Comparison of ENCODE assay signal across 19 cellular contexts in the genomic region with DNA sequence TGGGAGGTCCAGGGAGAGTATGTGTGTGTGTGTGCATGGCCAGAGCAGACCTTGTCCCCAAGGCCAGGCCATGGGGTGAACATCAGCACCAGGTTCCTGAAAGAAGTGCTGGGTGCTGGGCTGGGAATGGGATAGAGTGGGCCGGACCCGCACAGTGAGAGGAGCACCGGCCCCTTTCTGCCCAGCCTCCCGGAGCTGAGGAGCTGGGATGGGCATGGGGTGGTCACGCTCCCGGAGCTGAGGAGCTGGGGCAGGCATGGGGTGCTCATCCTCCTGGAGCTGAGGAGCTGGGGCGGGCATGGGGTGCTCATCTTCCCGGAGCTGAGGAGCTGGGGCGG.
DNase-seq lines count a peak whose midpoint lies in the region; TF ChIP-seq lines count a peak whose summit lies in the region.
"Had no signal": no experiment of that assay in that cellular context is flagged by ENCODE, and none has a peak within 500 bp of the region (broad histone marks: within the 10 kb centered on the region; RNA-seq: fewer than 3 reads in every experiment).

No MANE protein-coding gene starts in this region.

- no peak overlapping the region for H2BK12ac ChIP-seq in H9 (ENCODE audit: insufficient read length, low read depth, low read length)

- no peak for TF ChIP-seq CTCF in Caco-2 (IDR thresholded peaks at IDR 0.05; ENCODE audit: insufficient read depth in 1 of 2, low read depth in 1 of 2, low read length in 1 of 2, severe bottlenecking in 1 of 2, unreplicated experiment in 1 of 2)
- no peak for TF ChIP-seq CTCF in H9 (conservative IDR thresholded peaks at IDR 0.05)
- no peak for TF ChIP-seq CTCF in osteoblast (IDR thresholded peaks at IDR 0.05; ENCODE audit: extremely low read depth, low read depth, low read length)

- H3K9me3 Mint-ChIP-seq in Caco-2 (ENCODE audit: unreplicated experiment): no peaks in the 10 kb centered on the region
- H3K9me3 Mint-ChIP-seq in H9: no peaks in the 10 kb centered on the region; a peak in 1 of 5 replicates
- H3K9me3 Mint-ChIP-seq: CD4-positive, alpha-beta memory T cell had no signal

- no CpG with 5 or more reads among the region's 9 CpGs for WGBS in H9 (ENCODE audit: extremely low coverage, insufficient read length, low lambda C conversion rate)
- no CpG with 5 or more reads among the region's 9 CpGs for WGBS in mesendoderm (ENCODE audit: extremely low coverage, insufficient coverage, low lambda C conversion rate)

- no peak overlapping the region for H3K27ac ChIP-seq in H9 (ENCODE audit: insufficient read length, low read depth, low read length)
- no peak overlapping the region for H3K27ac ChIP-seq in mesendoderm (ENCODE audit: low read depth, low read length)
- H3K27ac ChIP-seq in osteoblast (ENCODE audit: low read depth, low read length): no peak overlapping the region
- H3K27ac ChIP-seq: PC-9 had no signal

- in situ Hi-C loops in KBM-7 (cut with MboI; ENCODE audit: low pct_unique_long_range_greater_than_20kb, low sequenced_read_pairs): no loop called here

- no peak overlapping the region for H2BK20ac ChIP-seq in H9 (ENCODE audit: low read depth, low read length, poor library complexity, severe bottlenecking)

- H2BK120ac ChIP-seq in H9 (ENCODE audit: low read depth, low read length, poor library complexity, severe bottlenecking) (no peak overlapping the region), mesendoderm (ENCODE audit: low read depth, low read length) (no peak overlapping the region)

- H4K20me1 ChIP-seq in H9 (ENCODE audit: control insufficient read depth, insufficient read depth, insufficient read length) (no peaks in the 10 kb centered on the region), osteoblast (ENCODE audit: insufficient read depth, low read length) (no peaks in the 10 kb centered on the region)

- H3K4me1 ChIP-seq in Caco-2 (peaks cover 31% of the 10 kb centered on the region), H9 (ENCODE audit: insufficient read depth, low read length) (no peaks in the 10 kb centered on the region), mesendoderm (ENCODE audit: control insufficient read depth, low read depth, low read length) (peaks cover 12% of the 10 kb centered on the region), osteoblast (ENCODE audit: insufficient read depth, low read length) (peaks cover 9% of the 10 kb centered on the region)

- H3K79me2 ChIP-seq in H9 (ENCODE audit: insufficient read depth, low read length): no peaks in the 10 kb centered on the region
- H3K79me2 ChIP-seq in mesendoderm (ENCODE audit: control insufficient read depth, insufficient read depth, low read length): no peaks in the 10 kb centered on the region
- no peaks in the 10 kb centered on the region for H3K79me2 ChIP-seq in osteoblast (ENCODE audit: insufficient read depth, low read length)

- H3K79me1 ChIP-seq in H9 (ENCODE audit: insufficient read depth, low read depth, low read length, poor library complexity, severe bottlenecking) (no peaks in the 10 kb centered on the region), mesendoderm (ENCODE audit: low read length) (no peaks in the 10 kb centered on the region)

- H3K14ac ChIP-seq in H9 (ENCODE audit: insufficient read depth, low read length): no peak overlapping the region

- H4K5ac ChIP-seq in H9 (ENCODE audit: insufficient read length, low read depth, low read length): no peak overlapping the region
- no peak overlapping the region for H4K5ac ChIP-seq in mesendoderm (ENCODE audit: low read length)

- H3K4me3 Mint-ChIP-seq in Caco-2 (ENCODE audit: unreplicated experiment) (no peak overlapping the region), H9 (no peak overlapping the region)
- H3K4me3 Mint-ChIP-seq: CD4-positive, alpha-beta memory T cell had no signal

- CTCF ChIA-PET in Caco-2 (lab: Charles Lee): interaction anchor here (0.8 to 3.2 kb wide), 2 partner anchors 86 to 101 kb away, joined by 3 to 21 read pairs; no protein-coding TSS in a partner anchor

- peaks cover 35% of the 10 kb centered on the region for H3K36me3 Mint-ChIP-seq in Caco-2 (ENCODE audit: insufficient read depth, unreplicated experiment)
- H3K36me3 Mint-ChIP-seq in H9 (ENCODE audit: insufficient read depth in 1 of 3, low read depth in 3 of 3): peaks cover 0 to 16% (median 0%) of the 10 kb centered on the region in 3 experiments; a peak in 2 of 7 replicates
- H3K36me3 Mint-ChIP-seq: CD4-positive, alpha-beta memory T cell had no signal

- H3K23me2 ChIP-seq in H9 (ENCODE audit: insufficient read length, low read depth, low read length, poor library complexity, severe bottlenecking): peaks cover 5% of the 10 kb centered on the region

- H3K18ac ChIP-seq in H9 (ENCODE audit: insufficient read length, low read depth, low read length) (peak overlapping the region; percentile 38), mesendoderm (ENCODE audit: low read length) (no peak overlapping the region)

- H3K36me3 ChIP-seq in Caco-2 (ENCODE audit: control insufficient read depth, insufficient read depth, low read length) (no peaks in the 10 kb centered on the region; the same call in none of the 2 replicates), mesendoderm (ENCODE audit: control insufficient read depth, insufficient read depth, low read length) (no peaks in the 10 kb centered on the region), osteoblast (ENCODE audit: insufficient read depth, low read length) (no peaks in the 10 kb centered on the region)
- H3K36me3 ChIP-seq: MG63 had no signal

- H3T11ph ChIP-seq in H9 (ENCODE audit: low read length): no peak overlapping the region

- H3K4me1 Mint-ChIP-seq in Caco-2 (ENCODE audit: low read depth, unreplicated experiment) (peaks cover 26% of the 10 kb centered on the region), H9 (peaks cover 16 to 26% of the 10 kb centered on the region in 2 experiments)

- H3K27me3 Mint-ChIP-seq in Caco-2 (ENCODE audit: insufficient read depth, unreplicated experiment) (no peaks in the 10 kb centered on the region), H9 (ENCODE audit: low read depth) (peaks cover 7% of the 10 kb centered on the region)

- no peak overlapping the region for H2BK15ac ChIP-seq in H9 (ENCODE audit: low read depth, low read length)
- no peak overlapping the region for H2BK15ac ChIP-seq in mesendoderm (replicated peaks; ENCODE audit: low read depth)

- H2AFZ ChIP-seq in H9 (ENCODE audit: low read length) (no peak overlapping the region), osteoblast (ENCODE audit: low read length) (no peak overlapping the region)
- H2AFZ ChIP-seq: PC-9 had no signal

- H4K8ac ChIP-seq in H9 (replicated peaks; ENCODE audit: insufficient read length, low read depth, low read length) (no peak overlapping the region), mesendoderm (ENCODE audit: low read depth, low read length) (no peak overlapping the region)

- no peak overlapping the region for H3K56ac ChIP-seq in H9 (ENCODE audit: insufficient read length, low read depth, low read length)
- H3K56ac ChIP-seq in mesendoderm (ENCODE audit: low read length): peak overlapping the region; percentile 58

- H2AK5ac ChIP-seq in H9 (ENCODE audit: insufficient read length, low read length) (no peak overlapping the region), mesendoderm (ENCODE audit: low read length) (no peak overlapping the region)

- H3K9ac ChIP-seq in H9 (ENCODE audit: extremely low read depth, insufficient read length, low read length) (no peak overlapping the region), mesendoderm (ENCODE audit: low read length) (no peak overlapping the region)

- H3K27ac Mint-ChIP-seq in Caco-2 (ENCODE audit: unreplicated experiment) (peak overlapping the region; percentile 39), H9 (no peak overlapping the region)

- no peak overlapping the region for H4K91ac ChIP-seq in H9 (ENCODE audit: insufficient read length, low read depth, low read length)

- no peak for DNase-seq in Caco-2
- DNase-seq in H9: no peak
- no peak for DNase-seq in mesendoderm
- peak; percentile 75 for DNase-seq in osteoblast (ENCODE audit: insufficient read length, low spot score, missing footprints)
- no peak for DNase-seq in KBM-7
- no peak for DNase-seq in HuH-7.5 (ENCODE audit: low spot score)
- no peak for DNase-seq in stimulated activated CD8-positive, alpha-beta memory T cell treated with anti-CD3 and anti-CD28 coated beads, Interleukin-4, amount 100 ng/mL, for 48 hours
- DNase-seq: C1 segment of cervical spinal cord; CD4-positive, alpha-beta memory T cell; COR-L47; KG1; MG63; NCI-H1105 treated with DMSO at 0.1 percent for 48 hours; NCI-H146; NCI-H1930; NCI-H2107; NK-92 treated with Interleukin-12 subunit alpha and Interleukin-12 subunit beta, amount 100 ng/mL, for 24 hours; PC-9; SHP77 had no signal

- POLR2A ChIA-PET in Caco-2 (lab: Charles Lee): interaction anchor here (0.6 kb wide), 1 partner anchor 103 kb away, joined by 3 read pairs; no protein-coding TSS in a partner anchor

- H3K4ac ChIP-seq in H9 (ENCODE audit: low read depth, low read length) (no peak overlapping the region), mesendoderm (ENCODE audit: low read depth, low read length) (no peak overlapping the region)

- H3K27me3 ChIP-seq in Caco-2 (replicated peaks; ENCODE audit: control insufficient read depth, insufficient read depth, low read length): no peaks in the 10 kb centered on the region
- no peaks in the 10 kb centered on the region for H3K27me3 ChIP-seq in H9 (ENCODE audit: insufficient read depth, low read length)
- no peaks in the 10 kb centered on the region for H3K27me3 ChIP-seq in mesendoderm (ENCODE audit: insufficient read depth, low read length, poor library complexity)
- peaks cover 5% of the 10 kb centered on the region for H3K27me3 ChIP-seq in osteoblast (ENCODE audit: insufficient read depth, low read length)

- intact Hi-C loops in Caco-2 (cut with micrococcal nuclease; ENCODE audit: unreplicated experiment): no loop called here

- H3K4me3 ChIP-seq in Caco-2 (ENCODE audit: low read depth, low read length) (no peak overlapping the region), mesendoderm (ENCODE audit: low read length) (no peak overlapping the region), osteoblast (ENCODE audit: insufficient read depth, low read length) (no peak overlapping the region)
- H3K4me3 ChIP-seq: MG63, PC-9 had no signal

- no peaks in the 10 kb centered on the region for H3K9me3 ChIP-seq in Caco-2
- no peaks in the 10 kb centered on the region for H3K9me3 ChIP-seq in H9 (ENCODE audit: control insufficient read depth, low read depth, low read length)
- no peaks in the 10 kb centered on the region for H3K9me3 ChIP-seq in osteoblast (ENCODE audit: low read depth, low read length)
- H3K9me3 ChIP-seq: MG63 had no signal

- H3K4me2 ChIP-seq in H9 (ENCODE audit: insufficient read depth, insufficient read length, low read length): no peak overlapping the region
- no peak overlapping the region for H3K4me2 ChIP-seq in mesendoderm (ENCODE audit: low read length)
- no peak overlapping the region for H3K4me2 ChIP-seq in osteoblast (ENCODE audit: insufficient read depth, low read length)
- H3K4me2 ChIP-seq: PC-9 had no signal

- no peak overlapping the region for H3K23ac ChIP-seq in H9 (ENCODE audit: insufficient read length, low read depth, low read length)
- H3K23ac ChIP-seq in mesendoderm (ENCODE audit: low read length): no peak overlapping the region

- no TSS peak for BruUV-seq in Caco-2 (replicated peaks; lab: Mats Ljungman, UMichigan)

- H2BK5ac ChIP-seq in H9 (ENCODE audit: insufficient read length, low read length) (no peak overlapping the region), mesendoderm (ENCODE audit: low read length) (no peak overlapping the region)
